In the genomic region with DNA sequence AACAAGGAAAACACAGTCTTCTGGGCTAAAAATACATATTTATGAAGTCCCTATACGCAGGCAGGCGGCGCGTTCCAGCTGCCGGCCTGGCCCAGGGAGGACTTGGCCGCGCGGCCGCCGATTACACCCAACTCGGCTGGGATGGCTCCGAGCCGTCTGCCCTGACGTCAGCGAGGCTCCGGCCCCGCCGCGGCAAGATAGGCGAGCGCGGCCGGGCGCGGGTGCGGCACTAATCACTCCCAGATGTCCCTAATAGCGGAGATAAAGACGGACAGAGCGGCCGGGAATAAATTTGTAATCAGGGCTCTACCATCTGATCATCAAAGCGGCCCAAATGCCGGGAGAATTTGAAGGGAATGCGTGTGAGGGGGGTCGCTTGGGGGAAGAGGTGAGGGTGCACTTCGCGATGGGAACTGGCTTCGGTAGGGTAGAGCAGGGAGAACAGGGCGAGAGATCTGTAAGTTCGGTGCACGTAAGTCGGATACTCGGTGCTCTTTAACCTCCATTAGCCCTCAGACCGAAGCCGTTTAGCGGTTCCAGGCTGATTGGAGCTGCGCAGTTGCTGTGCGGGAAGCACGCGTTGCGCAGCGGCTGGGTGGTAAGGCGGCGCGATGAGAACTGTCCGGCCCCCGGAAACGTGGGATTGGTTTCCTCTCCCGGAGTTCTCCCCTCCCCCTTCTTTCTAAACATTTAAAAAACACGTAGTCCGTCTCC, we compare ENCODE assay signal across 8 cellular contexts. TPM values are rescaled to one million over a fixed set of nuclear protein-coding genes. Genes with fewer than 3 reads are reported as not detected.
A peak's percentile ranks its signal among the peaks of the same experiment; 100 is the strongest.
DNase-seq lines count a peak whose midpoint lies in the region; ATAC-seq, FAIRE-seq and TF ChIP-seq lines count a peak whose summit lies in the region.

No MANE protein-coding gene starts in this region.

- H3K4me3 ChIP-seq in epithelial cell of proximal tubule (ENCODE audit: low read depth, low read length) (peak overlapping the region; percentile 29), muscle layer of colon (ENCODE audit: low read depth in 1 of 2, low read length in 2 of 2) (peak overlapping the region; percentile 72 to 94)

- peak overlapping the region; percentile 99 for H3K9ac ChIP-seq in muscle layer of colon (ENCODE audit: low read length)

- peaks cover 0 to 3% of the 10 kb centered on the region in 2 donors for H3K27me3 ChIP-seq in muscle layer of colon (ENCODE audit: control insufficient read depth in 1 of 2, insufficient read depth in 2 of 2, low read length in 2 of 2)

- ATAC-seq in GM18498 (IDR thresholded peaks at IDR 0.05; ENCODE audit: unreplicated experiment), result peak; percentile 42
- no peak for ATAC-seq in GM18870 (IDR thresholded peaks at IDR 0.05; ENCODE audit: unreplicated experiment)
- no peak for ATAC-seq in GM19463 (IDR thresholded peaks at IDR 0.05; ENCODE audit: unreplicated experiment)
- no peak for ATAC-seq in HG03469 (IDR thresholded peaks at IDR 0.05; ENCODE audit: unreplicated experiment)

- no peak for TF ChIP-seq POLR2A in GM12892 (IDR thresholded peaks at IDR 0.05; ENCODE audit: low read depth, low read length)

- H3K9me3 ChIP-seq in muscle layer of colon (ENCODE audit: low read length), result no peaks in the 10 kb centered on the region

- DNase-seq in epithelial cell of proximal tubule (ENCODE audit: low read depth) (no peak), GM12892 (ENCODE audit: insufficient read length) (no peak)

- TF ChIP-seq CTCF in epithelial cell of proximal tubule (conservative IDR thresholded peaks at IDR 0.05; ENCODE audit: low read depth, low read length), result no peak

- no peak for FAIRE-seq in GM12892 (lab: Jason Lieb, UNC)

- peaks cover 37% of the 10 kb centered on the region for H3K36me3 ChIP-seq in muscle layer of colon (ENCODE audit: insufficient read depth, low read length)

- peak overlapping the region; percentile 80 for H3K27ac ChIP-seq in muscle layer of colon (ENCODE audit: low read depth, low read length)

- H3K4me1 ChIP-seq in muscle layer of colon (ENCODE audit: insufficient read depth, low read length), result peaks cover 44% of the 10 kb centered on the region

TF ChIP-seq in PFSK-1, 5 proteins besides CTCF, POLR2A, EP300 and RAD21:
- TF ChIP-seq TAF1 (IDR thresholded peaks at IDR 0.05; ENCODE audit: borderline replicate concordance, insufficient read depth, low read length) (no peak), POLR2AphosphoS5 (IDR thresholded peaks at IDR 0.05; ENCODE audit: low read depth, low read length) (no peak), FOXP2 (optimal IDR thresholded peaks at IDR 0.05; ENCODE audit: borderline replicate concordance, extremely low read depth, extremely low read length, insufficient read depth) (peak; percentile 50), SIN3A (IDR thresholded peaks at IDR 0.05; ENCODE audit: borderline replicate concordance, insufficient read depth, low read length) (no peak), REST (IDR thresholded peaks at IDR 0.05; ENCODE audit: insufficient read depth in 1 of 2, low read depth in 2 of 2, low read length in 2 of 2) (no peak)
TF ChIP-seq in PFSK-1: peak in this region for 1.

RNA-seq across cellular contexts. Expression of gene HAND2, which starts 7.7 kb away (rescaled TPM):
- polyA plus RNA-seq in PFSK-1 (2012; ENCODE audit: insufficient read length, low read depth), result not detected
- total RNA-seq in epithelial cell of proximal tubule, result not detected in 2 replicates
- not detected for polyA plus RNA-seq in GM12892 (2012; ENCODE audit: missing spikeins)
